21 cellular contexts compared by ENCODE assay signal in the genomic region with DNA sequence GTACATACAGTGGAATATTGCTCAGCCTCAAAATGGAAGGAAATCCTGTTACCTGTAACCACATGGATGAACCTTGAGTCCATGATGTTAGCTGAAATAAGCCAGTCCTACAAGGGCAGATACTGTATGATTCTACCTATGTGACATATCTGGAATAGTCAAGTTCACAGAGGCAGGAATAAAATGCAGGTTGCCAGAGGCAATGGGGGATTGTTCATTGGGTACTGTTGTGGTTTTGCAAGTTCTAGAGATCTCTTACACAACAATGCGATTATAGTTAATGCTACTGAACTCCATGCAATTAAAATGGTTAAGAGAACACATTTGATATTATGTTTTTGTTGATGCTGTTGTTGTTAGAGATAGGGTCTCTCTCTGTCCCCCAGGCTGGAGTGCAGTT.
"Had no signal": no experiment of that assay in that cellular context is flagged by ENCODE, and none has a peak within 500 bp of the region (broad histone marks: within the 10 kb centered on the region; RNA-seq: fewer than 3 reads in every experiment).

No MANE protein-coding gene starts in this region.

- DNase-seq: cerebellar nuclear complex; effector memory CD8-positive, alpha-beta T cell; esophagus squamous epithelium; immature natural killer cell; kidney; left cardiac atrium; left ventricle myocardium inferior; lower lobe of right lung; mesendoderm; naive B cell; occipital lobe; psoas muscle; sigmoid colon; stimulated activated CD4-positive, alpha-beta T cell treated with anti-CD3 and anti-CD28 coated beads, Interleukin-4, amount 100 ng/mL, for 1 hour; tibial artery had no signal

- ATAC-seq: effector memory CD8-positive, alpha-beta T cell; left cardiac atrium; lower lobe of right lung; psoas muscle; stimulated activated memory B cell treated with anti-CD40 and anti-IgM and Interleukin-4, amounts not matched to agents 10 μg/mL and 1 μg/mL and 100 μg/mL, for 72 hours had no signal

- H3K9me3 ChIP-seq: esophagus squamous epithelium, left ventricle myocardium inferior, lower lobe of right lung, psoas muscle, sigmoid colon had no signal

- H3K4me3 ChIP-seq: esophagus squamous epithelium, left ventricle myocardium inferior, lower lobe of right lung, psoas muscle, sigmoid colon, skin epidermis, tibial artery had no signal

- H3K36me3 Mint-ChIP-seq: immature natural killer cell; stimulated activated memory B cell treated with anti-CD40 and anti-IgM and Interleukin-4, amounts not matched to agents 10 μg/mL and 1 μg/mL and 100 μg/mL, for 72 hours had no signal

- H3K27ac ChIP-seq: esophagus squamous epithelium, left ventricle myocardium inferior, lower lobe of right lung, psoas muscle, sigmoid colon, skin epidermis, tibial artery had no signal

- H3K27ac Mint-ChIP-seq: dendritic cell treated with granulocyte-macrophage colony-stimulating factor and Interleukin-4, amounts not matched to agents 40 ng/mL and 50 ng/mL, for 4 days; effector memory CD8-positive, alpha-beta T cell; immature natural killer cell; naive B cell; nephron; stimulated activated memory B cell treated with anti-CD40 and anti-IgM and Interleukin-4, amounts not matched to agents 10 μg/mL and 1 μg/mL and 100 μg/mL, for 72 hours; stimulated activated naive CD8-positive, alpha-beta T cell treated with anti-CD3 and anti-CD28 coated beads, Interleukin-15, Interleukin-2, amounts not matched to agents 100 ng/mL and 50 ng/mL, for 24 hours had no signal

- FAIRE-seq: colon, kidney had no signal

- H3K4me1 ChIP-seq: esophagus squamous epithelium, left ventricle myocardium inferior, lower lobe of right lung, psoas muscle, tibial artery had no signal

- H3K9me3 Mint-ChIP-seq: dendritic cell treated with granulocyte-macrophage colony-stimulating factor and Interleukin-4, amounts not matched to agents 40 ng/mL and 50 ng/mL, for 4 days; effector memory CD8-positive, alpha-beta T cell; stimulated activated naive CD8-positive, alpha-beta T cell treated with anti-CD3 and anti-CD28 coated beads, Interleukin-15, Interleukin-2, amounts not matched to agents 100 ng/mL and 50 ng/mL, for 24 hours had no signal

- H3K36me3 ChIP-seq: esophagus squamous epithelium, left ventricle myocardium inferior, lower lobe of right lung, sigmoid colon, tibial artery had no signal

- H3K4me3 Mint-ChIP-seq: dendritic cell treated with granulocyte-macrophage colony-stimulating factor and Interleukin-4, amounts not matched to agents 40 ng/mL and 50 ng/mL, for 4 days; effector memory CD8-positive, alpha-beta T cell; immature natural killer cell; naive B cell; nephron; stimulated activated memory B cell treated with anti-CD40 and anti-IgM and Interleukin-4, amounts not matched to agents 10 μg/mL and 1 μg/mL and 100 μg/mL, for 72 hours; stimulated activated naive CD8-positive, alpha-beta T cell treated with anti-CD3 and anti-CD28 coated beads, Interleukin-15, Interleukin-2, amounts not matched to agents 100 ng/mL and 50 ng/mL, for 24 hours had no signal

- H3K27me3 ChIP-seq: esophagus squamous epithelium, sigmoid colon, tibial artery had no signal

- H3K4me1 Mint-ChIP-seq: immature natural killer cell; naive B cell; stimulated activated memory B cell treated with anti-CD40 and anti-IgM and Interleukin-4, amounts not matched to agents 10 μg/mL and 1 μg/mL and 100 μg/mL, for 72 hours had no signal
